8 cellular contexts compared by ENCODE assay signal in the genomic region with DNA sequence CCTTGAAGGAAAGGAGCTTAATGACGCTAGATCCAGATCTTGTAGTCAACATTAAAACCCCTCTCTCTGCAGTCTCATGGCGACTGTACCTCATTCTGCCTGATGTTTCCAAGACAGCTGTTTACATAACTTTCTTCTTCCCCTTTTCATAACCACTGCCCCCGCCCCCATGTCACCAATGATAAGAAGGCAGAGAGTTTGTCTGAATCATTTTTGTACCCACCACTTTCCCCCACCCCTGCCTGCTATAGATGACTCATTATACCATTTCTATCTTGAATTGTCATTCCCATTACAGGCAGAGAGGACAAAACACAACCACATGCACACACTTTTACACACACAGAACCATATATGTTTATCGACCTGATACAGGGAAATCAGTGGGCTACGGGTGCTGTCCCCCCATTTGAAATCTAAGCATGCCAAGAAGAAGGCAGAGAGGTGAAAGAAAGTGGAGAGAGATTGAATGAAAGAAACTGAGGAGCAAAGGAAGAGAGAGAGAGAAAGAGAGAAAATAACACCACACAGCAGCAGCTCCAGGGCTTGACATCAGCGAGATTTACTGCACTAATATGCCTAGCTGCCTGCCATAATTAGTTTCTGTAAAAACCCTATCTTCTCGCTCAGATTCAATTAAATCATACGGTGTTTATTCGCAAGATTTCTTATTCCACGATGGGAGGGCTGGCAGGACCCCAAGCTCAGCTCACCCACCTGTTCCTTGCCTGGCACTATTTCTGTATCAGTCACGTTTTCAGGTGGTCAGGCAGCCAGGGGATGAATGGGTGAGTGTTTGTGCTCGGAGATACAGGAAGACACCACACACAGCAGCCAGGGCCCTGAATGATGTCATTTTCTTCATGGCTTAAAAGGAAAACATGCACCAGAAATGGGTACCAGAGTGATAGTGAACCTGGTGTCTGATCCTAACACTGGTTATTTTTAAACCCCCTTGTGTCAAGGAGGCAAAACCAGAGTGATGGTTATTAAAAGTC.
DNase-seq lines count a peak whose midpoint lies in the region; ATAC-seq and TF ChIP-seq lines count a peak whose summit lies in the region.

No MANE protein-coding gene starts in this region.

- intact Hi-C loops in CD4-positive, alpha-beta T cell (cut with DNase I, micrococcal nuclease) = loop anchor here in 1 of 2 experiments (2.0 kb wide), 1 partner anchor 15 kb away; no protein-coding TSS in a partner anchor
- intact Hi-C loops in activated B cell treated with CpG ODN at 0.5 μM for 24 hours (cut with micrococcal nuclease) (loop anchor here (1.0 to 5.0 kb wide), 6 partner anchors 15 to 1083 kb away; partner anchors contain the start of genes TPT1 and TSC22D1), sciatic nerve (cut with DNase I) (no loop called here)

- H3K27me3 ChIP-seq in CD4-positive, alpha-beta T cell (ENCODE audit: control insufficient read depth, insufficient read depth, low read length) = no peaks in the 10 kb centered on the region

- no peaks in the 10 kb centered on the region for H3K36me3 Mint-ChIP-seq in CD4-positive, alpha-beta T cell (ENCODE audit: low read depth)
- no peaks in the 10 kb centered on the region for H3K36me3 Mint-ChIP-seq in activated B cell treated with CpG ODN at 0.5 μM for 24 hours (ENCODE audit: low read depth)

- H3K4me1 Mint-ChIP-seq in CD4-positive, alpha-beta T cell (ENCODE audit: low read depth) = peaks cover 19% of the 10 kb centered on the region
- peaks cover 19% of the 10 kb centered on the region for H3K4me1 Mint-ChIP-seq in activated B cell treated with CpG ODN at 0.5 μM for 24 hours

- POLR2A ChIA-PET in CD4-positive, alpha-beta T cell (lab: Charles Lee) = interaction anchor here (0.7 to 1.0 kb wide), 2 partner anchors 15 to 34 kb away, joined by 3 to 8 read pairs; no protein-coding TSS in a partner anchor
- POLR2A ChIA-PET in activated B cell treated with CpG ODN at 0.5 μM for 24 hours (lab: Charles Lee) = interaction anchor here (0.6 to 1.7 kb wide), 5 partner anchors 8 to 1267 kb away, joined by 3 to 11 read pairs (median 6); no protein-coding TSS in a partner anchor

- peak overlapping the region; percentile 65 for H3K27ac Mint-ChIP-seq in CD4-positive, alpha-beta T cell
- peak overlapping the region; percentile 80 for H3K27ac Mint-ChIP-seq in activated B cell treated with CpG ODN at 0.5 μM for 24 hours

- DNase-seq in CD4-positive, alpha-beta T cell = peak; percentile 13 to 70 (median 57)
- peak; percentile 36 for DNase-seq in activated B cell treated with CpG ODN at 0.5 μM for 24 hours
- peak in 14 of 61 donors; percentile 9 to 73 (median 28) for DNase-seq in caudate nucleus (lab: John Stamatoyannopoulos, UW)
- no peak for DNase-seq in sciatic nerve (ENCODE audit: low spot score)
- DNase-seq in NCI-H2196 (lab: John Stamatoyannopoulos, UW; ENCODE audit: unreplicated experiment) = no peak
- DNase-seq in NCI-H446 treated with DMSO at 0.1 percent for 48 hours (lab: John Stamatoyannopoulos, UW) = no peak

- TF ChIP-seq CTCF in CD4-positive, alpha-beta T cell (IDR thresholded peaks at IDR 0.05) = no peak
- no peak for TF ChIP-seq CTCF in activated B cell treated with CpG ODN at 0.5 μM for 24 hours (IDR thresholded peaks at IDR 0.05)

- H3K27me3 Mint-ChIP-seq in CD4-positive, alpha-beta T cell = peaks cover under 1% of the 10 kb centered on the region
- no peaks in the 10 kb centered on the region for H3K27me3 Mint-ChIP-seq in activated B cell treated with CpG ODN at 0.5 μM for 24 hours

- ATAC-seq in CD4-positive, alpha-beta T cell (ENCODE audit: poor library complexity) = peak; percentile 82
- ATAC-seq in GM19455 (IDR thresholded peaks at IDR 0.05; ENCODE audit: unreplicated experiment) (peak; percentile 62), HG03565 (IDR thresholded peaks at IDR 0.05; ENCODE audit: unreplicated experiment) (peak; percentile 69), activated B cell treated with CpG ODN at 0.5 μM for 24 hours (ENCODE audit: low read depth) (peak; percentile 92), sciatic nerve (peak; percentile 27)

- peak overlapping the region; percentile 58 for H3K4me3 Mint-ChIP-seq in CD4-positive, alpha-beta T cell
- H3K4me3 Mint-ChIP-seq in activated B cell treated with CpG ODN at 0.5 μM for 24 hours = peak overlapping the region; percentile 74

- CTCF ChIA-PET in CD4-positive, alpha-beta T cell (lab: Charles Lee) = interaction anchor here (0.7 to 1.0 kb wide), 2 partner anchors 15 to 18 kb away, joined by 3 to 5 read pairs; no protein-coding TSS in a partner anchor
- CTCF ChIA-PET in activated B cell treated with CpG ODN at 0.5 μM for 24 hours (lab: Charles Lee) = no interaction called here

- no peak overlapping the region for H3K27ac ChIP-seq in CD4-positive, alpha-beta T cell (ENCODE audit: low read depth, low read length)
- peak overlapping the region; percentile 60 for H3K27ac ChIP-seq in caudate nucleus (ENCODE audit: low read depth, low read length)

- no peaks in the 10 kb centered on the region for H3K9me3 ChIP-seq in CD4-positive, alpha-beta T cell (ENCODE audit: control insufficient read depth, low read length)

- no peaks in the 10 kb centered on the region for H3K9me3 Mint-ChIP-seq in CD4-positive, alpha-beta T cell
- H3K9me3 Mint-ChIP-seq in activated B cell treated with CpG ODN at 0.5 μM for 24 hours = no peaks in the 10 kb centered on the region

Comparison
In these comparisons a context has a peak if more than half of its experiments do, and no peak if none do; other contexts are left out.
1. ATAC-seq: peak in every context shown above with its lines; median percentile 92 in activated B cell treated with CpG ODN at 0.5 μM for 24 hours; 82 in CD4-positive, alpha-beta T cell; 69 in HG03565; 62 in GM19455; 27 in sciatic nerve.
2. DNase-seq: peak in CD4-positive, alpha-beta T cell (10 of 10) and activated B cell treated with CpG ODN at 0.5 μM for 24 hours (single experiment); none in sciatic nerve (single experiment), NCI-H2196 (single experiment) and NCI-H446 treated with DMSO at 0.1 percent for 48 hours (single experiment).